Comparison of ENCODE assay signal across 1 cellular context in the genomic region with DNA sequence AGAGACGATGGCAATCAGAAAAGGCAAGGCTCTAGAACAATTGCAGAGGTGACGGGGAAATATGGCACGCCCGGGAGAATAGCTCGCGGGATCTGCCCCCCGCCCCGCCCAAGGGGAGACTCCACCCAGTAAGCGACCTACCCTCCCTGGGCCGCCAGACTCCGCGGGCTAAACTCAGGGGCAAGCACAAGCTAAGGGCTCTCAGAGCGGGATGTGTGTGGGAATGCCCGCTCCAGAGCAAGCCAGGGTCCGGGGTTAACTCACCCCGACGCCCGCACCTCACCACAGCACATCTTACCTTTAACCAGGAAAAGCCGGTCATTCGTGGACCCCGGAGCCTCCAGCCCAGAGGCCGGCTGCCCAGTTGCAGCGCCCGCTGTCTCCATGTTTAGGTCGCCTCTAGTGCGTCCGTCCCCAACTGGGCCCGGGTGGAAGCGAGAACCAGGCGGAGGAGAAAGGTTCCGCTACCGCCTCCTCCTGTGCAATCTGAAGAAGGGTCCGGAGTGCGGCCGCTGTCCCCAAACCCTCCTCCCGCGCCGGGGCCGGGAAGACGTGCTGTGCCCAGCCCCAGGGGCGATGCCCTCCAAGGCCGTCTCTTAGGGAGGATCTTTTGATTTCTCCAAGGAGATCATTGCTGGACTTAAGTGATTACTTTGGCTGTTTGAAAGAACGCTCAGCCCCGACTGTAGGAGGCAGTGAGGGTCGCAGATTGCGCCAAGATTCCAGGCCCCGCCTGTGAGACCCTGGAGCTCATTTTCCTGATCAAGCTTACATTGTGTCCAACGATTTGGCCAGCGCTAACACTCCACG.
TF ChIP-seq lines count a peak whose summit lies in the region.

A gene (minus strand): TSS at position 406 of the 810 bp plus-strand sequence. CDS start 20 bp downstream, at position 386.

TF ChIP-seq in A549, 52 proteins besides CTCF, POLR2A, EP300 and RAD21 (continued from another document):
- TF ChIP-seq, protein P1, sequence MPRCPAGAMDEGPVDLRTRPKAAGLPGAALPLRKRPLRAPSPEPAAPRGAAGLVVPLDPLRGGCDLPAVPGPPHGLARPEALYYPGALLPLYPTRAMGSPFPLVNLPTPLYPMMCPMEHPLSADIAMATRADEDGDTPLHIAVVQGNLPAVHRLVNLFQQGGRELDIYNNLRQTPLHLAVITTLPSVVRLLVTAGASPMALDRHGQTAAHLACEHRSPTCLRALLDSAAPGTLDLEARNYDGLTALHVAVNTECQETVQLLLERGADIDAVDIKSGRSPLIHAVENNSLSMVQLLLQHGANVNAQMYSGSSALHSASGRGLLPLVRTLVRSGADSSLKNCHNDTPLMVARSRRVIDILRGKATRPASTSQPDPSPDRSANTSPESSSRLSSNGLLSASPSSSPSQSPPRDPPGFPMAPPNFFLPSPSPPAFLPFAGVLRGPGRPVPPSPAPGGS (IDR thresholded peaks at IDR 0.05): peak; percentile 90
